ENCODE assay signal across 1 cellular context in genomic region chr4:17124767-17125166, GRCh38.
TF ChIP-seq lines count a peak whose summit lies in the region.

No MANE protein-coding gene starts in this region.

TF ChIP-seq in H1, 55 proteins besides CTCF, POLR2A, EP300 and RAD21:
- TF ChIP-seq TCF12 (IDR thresholded peaks at IDR 0.05; ENCODE audit: low read depth, low read length) (no peak), NANOG (IDR thresholded peaks at IDR 0.05; ENCODE audit: insufficient read depth, low read depth, low read length, poor library complexity, severe bottlenecking) (no peak), GABPA (IDR thresholded peaks at IDR 0.05; ENCODE audit: borderline replicate concordance, insufficient read depth, low read length) (no peak), TAF7 (optimal IDR thresholded peaks at IDR 0.05; ENCODE audit: borderline replicate concordance, low read depth, low read length) (no peak), EZH2 (IDR thresholded peaks at IDR 0.05; ENCODE audit: low read depth, low read length, severe bottlenecking) (no peak), BCL11A (IDR thresholded peaks at IDR 0.05; ENCODE audit: low read depth in 2 of 2, low read length in 2 of 2) (no peak), RNF2 (IDR thresholded peaks at IDR 0.05; ENCODE audit: borderline replicate concordance, low read depth, low read length, missing control alignments, poor library complexity, severe bottlenecking) (no peak)
